In genomic region chr4:186943607-186943908, GRCh38 we compare ENCODE assay signal across 18 cellular contexts.
DNase-seq lines count a peak whose midpoint lies in the region; ATAC-seq, FAIRE-seq and TF ChIP-seq lines count a peak whose summit lies in the region.
"Had no signal": no experiment of that assay in that cellular context is flagged by ENCODE, and none has a peak within 500 bp of the region (broad histone marks: within the 10 kb centered on the region; RNA-seq: fewer than 3 reads in every experiment).

No MANE protein-coding gene starts in this region.

- no peaks in the 10 kb centered on the region for H3K27me3 Mint-ChIP-seq in stimulated activated naive B cell treated with anti-CD40 and anti-IgM and Interleukin-4, amounts not matched to agents 10 μg/mL and 1 μg/mL and 100 μg/mL, for 72 hours
- no peaks in the 10 kb centered on the region for H3K27me3 Mint-ChIP-seq in activated CD4-positive, alpha-beta memory T cell treated with anti-CD3 and anti-CD28 coated beads for 36 hours
- H3K27me3 Mint-ChIP-seq: IgD-negative memory B cell had no signal

- no peaks in the 10 kb centered on the region for H3K4me1 Mint-ChIP-seq in stimulated activated naive B cell treated with anti-CD40 and anti-IgM and Interleukin-4, amounts not matched to agents 10 μg/mL and 1 μg/mL and 100 μg/mL, for 72 hours
- no peaks in the 10 kb centered on the region for H3K4me1 Mint-ChIP-seq in activated CD4-positive, alpha-beta memory T cell treated with anti-CD3 and anti-CD28 coated beads for 36 hours (ENCODE audit: low read depth)
- H3K4me1 Mint-ChIP-seq: IgD-negative memory B cell had no signal

- H3K9me3 Mint-ChIP-seq in stimulated activated naive B cell treated with anti-CD40 and anti-IgM and Interleukin-4, amounts not matched to agents 10 μg/mL and 1 μg/mL and 100 μg/mL, for 72 hours: peaks cover 4 to 5% of the 10 kb centered on the region in 2 donors
- H3K9me3 Mint-ChIP-seq in activated CD4-positive, alpha-beta memory T cell treated with anti-CD3 and anti-CD28 coated beads for 36 hours: no peaks in the 10 kb centered on the region

- CTCF ChIA-PET in activated CD4-positive, alpha-beta memory T cell treated with anti-CD3 and anti-CD28 coated beads for 36 hours (lab: Charles Lee): no interaction called here

- TF ChIP-seq POLR2A in esophagus muscularis mucosa (IDR thresholded peaks at IDR 0.05; ENCODE audit: low read depth): no peak

- ATAC-seq in stimulated activated naive B cell treated with anti-CD40 and anti-IgM and Interleukin-4, amounts not matched to agents 10 μg/mL and 1 μg/mL and 100 μg/mL, for 72 hours (replicated peaks): no peak
- no peak for ATAC-seq in HG03108 (IDR thresholded peaks at IDR 0.05; ENCODE audit: unreplicated experiment)
- ATAC-seq: Right ventricle myocardium inferior had no signal

- DNase-seq in NCI-H526 treated with DMSO at 0.1 percent for 48 hours (lab: John Stamatoyannopoulos, UW): peak; percentile 34
- no peak for DNase-seq in bronchial epithelial cell (ENCODE audit: low read depth)
- DNase-seq in stimulated activated naive B cell treated with anti-CD40 and anti-IgM and Interleukin-4, amounts not matched to agents 10 μg/mL and 1 μg/mL and 100 μg/mL, for 72 hours: no peak
- DNase-seq in activated CD4-positive, alpha-beta memory T cell treated with anti-CD3 and anti-CD28 coated beads for 36 hours: no peak
- DNase-seq in esophagus muscularis mucosa (ENCODE audit: extremely low spot score): no peak
- DNase-seq: GF-D8; NCI-H187; NK-92 treated with Interleukin-12 subunit alpha and Interleukin-12 subunit beta, amount 100 ng/mL, for 24 hours had no signal

- H3K4me1 ChIP-seq in BLaER1 (peaks cover 92% of the 10 kb centered on the region), mucosa of rectum (ENCODE audit: control insufficient read depth in 2 of 2, insufficient read depth in 2 of 2, low read length in 2 of 2) (peaks cover 19 to 32% of the 10 kb centered on the region in 2 donors), esophagus muscularis mucosa (peaks cover 0 to 11% (median 10%) of the 10 kb centered on the region in 4 donors)

- WGBS in esophagus muscularis mucosa: 82% methylated on average over 2 of the region's 2 CpGs

- H3K4me2 ChIP-seq in BLaER1: peak overlapping the region; percentile 76

- no peaks in the 10 kb centered on the region for H3K36me3 Mint-ChIP-seq in stimulated activated naive B cell treated with anti-CD40 and anti-IgM and Interleukin-4, amounts not matched to agents 10 μg/mL and 1 μg/mL and 100 μg/mL, for 72 hours
- no peaks in the 10 kb centered on the region for H3K36me3 Mint-ChIP-seq in activated CD4-positive, alpha-beta memory T cell treated with anti-CD3 and anti-CD28 coated beads for 36 hours
- H3K36me3 Mint-ChIP-seq: IgD-negative memory B cell had no signal

- H3K4me3 Mint-ChIP-seq in stimulated activated naive B cell treated with anti-CD40 and anti-IgM and Interleukin-4, amounts not matched to agents 10 μg/mL and 1 μg/mL and 100 μg/mL, for 72 hours: no peak overlapping the region
- H3K4me3 Mint-ChIP-seq in activated CD4-positive, alpha-beta memory T cell treated with anti-CD3 and anti-CD28 coated beads for 36 hours: no peak overlapping the region
- H3K4me3 Mint-ChIP-seq: IgD-negative memory B cell had no signal

- peak; percentile 7 for FAIRE-seq in bronchial epithelial cell (lab: Jason Lieb, UNC)
- FAIRE-seq: GM19239, RCC 7860 had no signal

- H3K9me3 ChIP-seq in BLaER1: peaks cover 6% of the 10 kb centered on the region; the same call in 1 of the 2 replicates
- no peaks in the 10 kb centered on the region for H3K9me3 ChIP-seq in mucosa of rectum (ENCODE audit: control insufficient read depth in 2 of 2, low read length in 2 of 2)
- no peaks in the 10 kb centered on the region for H3K9me3 ChIP-seq in esophagus muscularis mucosa
- H3K9me3 ChIP-seq: MG63, SJSA1 had no signal

- H3K36me3 ChIP-seq in BLaER1 (no peaks in the 10 kb centered on the region), bronchial epithelial cell (ENCODE audit: control insufficient read depth, insufficient read depth, low read length) (no peaks in the 10 kb centered on the region), mucosa of rectum (ENCODE audit: control insufficient read depth in 2 of 2, insufficient read depth in 2 of 2, low read length in 2 of 2) (no peaks in the 10 kb centered on the region), esophagus muscularis mucosa (no peaks in the 10 kb centered on the region)
- H3K36me3 ChIP-seq: MG63, SJSA1 had no signal

- H3K27me3 ChIP-seq in BLaER1 (no peaks in the 10 kb centered on the region), bronchial epithelial cell (ENCODE audit: control insufficient read depth, insufficient read depth, low read length) (no peaks in the 10 kb centered on the region), mucosa of rectum (ENCODE audit: control insufficient read depth in 2 of 2, insufficient read depth in 2 of 2, low read length in 2 of 2) (no peaks in the 10 kb centered on the region), esophagus muscularis mucosa (no peaks in the 10 kb centered on the region)
- H3K27me3 ChIP-seq: MG63, SJSA1 had no signal

- no peak overlapping the region; the same call in 1 of the 2 replicates for H3K4me3 ChIP-seq in BLaER1
- no peak overlapping the region for H3K4me3 ChIP-seq in bronchial epithelial cell (ENCODE audit: low read depth, low read length)
- H3K4me3 ChIP-seq in mucosa of rectum (ENCODE audit: low read length in 2 of 2): no peak overlapping the region
- H3K4me3 ChIP-seq in esophagus muscularis mucosa: no peak overlapping the region
- H3K4me3 ChIP-seq: MG63, SJSA1 had no signal

- peak overlapping the region; percentile 70 for H3K27ac ChIP-seq in BLaER1
- peak overlapping the region; percentile 44 for H3K27ac ChIP-seq in mucosa of rectum (ENCODE audit: low read depth in 2 of 2, low read length in 2 of 2)
- no peak overlapping the region for H3K27ac ChIP-seq in esophagus muscularis mucosa (replicated peaks in 1 of 4)
- H3K27ac ChIP-seq: 22Rv1, SJSA1 had no signal

- TF ChIP-seq EP300 in esophagus muscularis mucosa (IDR thresholded peaks at IDR 0.05): no peak

- intact Hi-C loops in activated CD4-positive, alpha-beta memory T cell treated with anti-CD3 and anti-CD28 coated beads for 36 hours (cut with micrococcal nuclease): no loop called here
- intact Hi-C loops in esophagus muscularis mucosa (cut with DNase I): loop anchor here (10.0 kb wide), 1 partner anchor 219 kb away; the partner anchor contains the start of gene FAT1

- POLR2A ChIA-PET in activated CD4-positive, alpha-beta memory T cell treated with anti-CD3 and anti-CD28 coated beads for 36 hours (lab: Charles Lee): no interaction called here

- H3K27ac Mint-ChIP-seq in stimulated activated naive B cell treated with anti-CD40 and anti-IgM and Interleukin-4, amounts not matched to agents 10 μg/mL and 1 μg/mL and 100 μg/mL, for 72 hours: no peak overlapping the region
- H3K27ac Mint-ChIP-seq in activated CD4-positive, alpha-beta memory T cell treated with anti-CD3 and anti-CD28 coated beads for 36 hours: no peak overlapping the region
- H3K27ac Mint-ChIP-seq: IgD-negative memory B cell had no signal

- H4K20me1 ChIP-seq in BLaER1: no peaks in the 10 kb centered on the region

- peak overlapping the region; percentile 11; the same call in 1 of the 2 replicates for H3K9ac ChIP-seq in BLaER1
- H3K9ac ChIP-seq in mucosa of rectum (ENCODE audit: low read depth in 1 of 2, low read length in 2 of 2): no peak overlapping the region

- TF ChIP-seq CTCF in bronchial epithelial cell (IDR thresholded peaks at IDR 0.05; ENCODE audit: insufficient read depth, low read length, severe bottlenecking) (no peak), esophagus muscularis mucosa (IDR thresholded peaks at IDR 0.05) (no peak)

Comparison
In these comparisons a context has a peak if more than half of its experiments do, and no peak if none do; other contexts are left out.
1. H3K27ac ChIP-seq: peak in BLaER1 (single experiment) and mucosa of rectum (2 of 2); none in esophagus muscularis mucosa (0 of 4).